ENCODE assay signal across 10 cellular contexts in genomic region chr17:40326014-40326831, GRCh38.
DNase-seq lines count a peak whose midpoint lies in the region; ATAC-seq and FAIRE-seq lines count a peak whose summit lies in the region.
"Had no signal": no experiment of that assay in that cellular context is flagged by ENCODE, and none has a peak within 500 bp of the region (broad histone marks: within the 10 kb centered on the region; RNA-seq: fewer than 3 reads in every experiment).

No MANE protein-coding gene starts in this region.

- H3K9me3 Mint-ChIP-seq in activated naive CD8-positive, alpha-beta T cell (ENCODE audit: low read depth): no peaks in the 10 kb centered on the region

- H3K36me3 ChIP-seq in BLaER1 treated with 17β-estradiol and CSF1 and Interleukin-3, amounts not matched to agents 10 nM and 100 nM: peaks cover 0 to 8% (median 4%) of the 10 kb centered on the region in 11 experiments; a peak in 13 of 22 replicates
- H3K36me3 ChIP-seq in muscle layer of colon (ENCODE audit: insufficient read depth, low read length): no peaks in the 10 kb centered on the region

- DNase-seq in NAMALWA (ENCODE audit: low spot score) (peak; percentile 72), HTR-8/SVneo (ENCODE audit: insufficient read length, low spot score) (no peak), NCI-H146 treated with DMSO at 0.1 percent for 48 hours (lab: John Stamatoyannopoulos, UW; ENCODE audit: unreplicated experiment) (no peak), cerebellar cortex (ENCODE audit: low spot score) (no peak)
- DNase-seq: NCI-H1048 had no signal

- H3K9ac ChIP-seq in BLaER1 treated with 17β-estradiol and CSF1 and Interleukin-3, amounts not matched to agents 10 nM and 100 nM: peak overlapping the region; percentile 16 to 92 (median 55); a peak in 20 of 22 replicates
- H3K9ac ChIP-seq in muscle layer of colon (ENCODE audit: low read length): peak overlapping the region; percentile 9

- no peak for ATAC-seq in GM21526 (IDR thresholded peaks at IDR 0.05; ENCODE audit: low FRiP score, unreplicated experiment)

- H3K36me3 Mint-ChIP-seq in activated naive CD8-positive, alpha-beta T cell: peaks cover 6% of the 10 kb centered on the region

- peak overlapping the region in 7 of 10 experiments; percentile 10 to 55 (median 31); a peak in 12 of 20 replicates for H3K4me3 ChIP-seq in BLaER1 treated with 17β-estradiol and CSF1 and Interleukin-3, amounts not matched to agents 10 nM and 100 nM
- H3K4me3 ChIP-seq in muscle layer of colon (ENCODE audit: low read depth in 1 of 2, low read length in 2 of 2): no peak overlapping the region

- H3K27me3 ChIP-seq in BLaER1 treated with 17β-estradiol and CSF1 and Interleukin-3, amounts not matched to agents 10 nM and 100 nM: no peaks in the 10 kb centered on the region
- H3K27me3 ChIP-seq in muscle layer of colon (ENCODE audit: control insufficient read depth in 1 of 2, insufficient read depth in 2 of 2, low read length in 2 of 2): no peaks in the 10 kb centered on the region

- H3K4me2 ChIP-seq in BLaER1 treated with 17β-estradiol and CSF1 and Interleukin-3, amounts not matched to agents 10 nM and 100 nM: peak overlapping the region; percentile 95 to 100 (median 99)

- H3K27me3 Mint-ChIP-seq in activated naive CD8-positive, alpha-beta T cell: no peaks in the 10 kb centered on the region

- no peaks in the 10 kb centered on the region for H3K9me3 ChIP-seq in BLaER1 treated with 17β-estradiol and CSF1 and Interleukin-3, amounts not matched to agents 10 nM and 100 nM (replicated peaks in 1 of 11)
- no peaks in the 10 kb centered on the region for H3K9me3 ChIP-seq in muscle layer of colon (ENCODE audit: low read length)

- peaks cover 93 to 100% (median 97%) of the 10 kb centered on the region in 10 experiments for H3K4me1 ChIP-seq in BLaER1 treated with 17β-estradiol and CSF1 and Interleukin-3, amounts not matched to agents 10 nM and 100 nM
- peaks cover 95% of the 10 kb centered on the region for H3K4me1 ChIP-seq in muscle layer of colon (ENCODE audit: insufficient read depth, low read length)

- peak overlapping the region; percentile 87 for H3K4me3 Mint-ChIP-seq in activated naive CD8-positive, alpha-beta T cell

- peaks cover 84% of the 10 kb centered on the region for H3K4me1 Mint-ChIP-seq in activated naive CD8-positive, alpha-beta T cell (ENCODE audit: low read depth)

- H4K20me1 ChIP-seq in BLaER1 treated with 17β-estradiol and CSF1 and Interleukin-3, amounts not matched to agents 10 nM and 100 nM: peaks cover 5 to 80% (median 18%) of the 10 kb centered on the region in 11 experiments; a peak in 20 of 22 replicates

- peak overlapping the region; percentile 11 to 99 (median 71); a peak in 19 of 22 replicates for H3K27ac ChIP-seq in BLaER1 treated with 17β-estradiol and CSF1 and Interleukin-3, amounts not matched to agents 10 nM and 100 nM
- H3K27ac ChIP-seq in muscle layer of colon (ENCODE audit: low read depth, low read length): peak overlapping the region; percentile 35
- H3K27ac ChIP-seq: epithelial cell of prostate had no signal

- peak overlapping the region; percentile 92 for H3K27ac Mint-ChIP-seq in activated naive CD8-positive, alpha-beta T cell

- no peak for FAIRE-seq in HTR-8/SVneo (lab: Jason Lieb, UNC)

Comparison
In these comparisons a context has a peak if more than half of its experiments do, and no peak if none do; other contexts are left out.
1. H3K4me3 ChIP-seq: peak in BLaER1 treated with 17β-estradiol and CSF1 and Interleukin-3, amounts not matched to agents 10 nM and 100 nM (7 of 10); none in muscle layer of colon (0 of 2).